In genomic region chr2:205323929-205324328, GRCh38 we compare ENCODE assay signal across 10 cellular contexts.
DNase-seq lines count a peak whose midpoint lies in the region; ATAC-seq, FAIRE-seq and TF ChIP-seq lines count a peak whose summit lies in the region.
"Had no signal": no experiment of that assay in that cellular context is flagged by ENCODE, and none has a peak within 500 bp of the region (broad histone marks: within the 10 kb centered on the region; RNA-seq: fewer than 3 reads in every experiment).

No MANE protein-coding gene starts in this region.

- no peaks in the 10 kb centered on the region for H3K9me3 Mint-ChIP-seq in endothelial cell (ENCODE audit: unreplicated experiment)

- peak; percentile 40 for DNase-seq in DMS53 (lab: John Stamatoyannopoulos, UW)
- no peak for DNase-seq in DMS53 treated with DMSO at 0.1 percent for 48 hours (lab: John Stamatoyannopoulos, UW; ENCODE audit: unreplicated experiment)
- DNase-seq in LNCaP clone FGC (ENCODE audit: low read depth) = no peak
- no peak for DNase-seq in endothelial cell (ENCODE audit: low spot score)
- DNase-seq in small intestine = peak; percentile 3
- DNase-seq in 8988T = no peak
- DNase-seq: anterior cingulate cortex had no signal

- peak; percentile 62 for TF ChIP-seq CTCF in LNCaP clone FGC (IDR thresholded peaks at IDR 0.05; ENCODE audit: control insufficient read depth, extremely low read depth, insufficient read depth)
- TF ChIP-seq CTCF in endothelial cell (IDR thresholded peaks at IDR 0.05; ENCODE audit: unreplicated experiment) = peak; percentile 47

- H3K9me3 ChIP-seq in small intestine (ENCODE audit: control insufficient read depth, low read depth) = no peaks in the 10 kb centered on the region

- H3K4me1 ChIP-seq in small intestine (ENCODE audit: control insufficient read depth in 2 of 2, insufficient read depth in 1 of 2, low read depth in 1 of 2, low read length in 1 of 2) = no peaks in the 10 kb centered on the region

- no peak overlapping the region for H3K4me3 ChIP-seq in LNCaP clone FGC (ENCODE audit: low read depth, low read length)
- no peak overlapping the region for H3K4me3 ChIP-seq in small intestine (ENCODE audit: low read depth in 1 of 2, low read length in 2 of 2)

- H3K36me3 Mint-ChIP-seq in endothelial cell (ENCODE audit: low read depth, unreplicated experiment) = no peaks in the 10 kb centered on the region

- no peak overlapping the region for H3K4me3 Mint-ChIP-seq in endothelial cell (ENCODE audit: unreplicated experiment)

- no peaks in the 10 kb centered on the region for H3K27me3 ChIP-seq in small intestine (ENCODE audit: control insufficient read depth in 2 of 2, insufficient read depth in 2 of 2, low read length in 2 of 2)

- no peak overlapping the region for H3K27ac Mint-ChIP-seq in endothelial cell (ENCODE audit: unreplicated experiment)

- H3K27me3 Mint-ChIP-seq in endothelial cell (ENCODE audit: unreplicated experiment) = no peaks in the 10 kb centered on the region

- no peaks in the 10 kb centered on the region for H3K36me3 ChIP-seq in small intestine (ENCODE audit: control insufficient read depth in 2 of 2, insufficient read depth in 2 of 2, low read length in 2 of 2)

- WGBS in small intestine, 3 donors = 84 to 95% (median 90%) methylated on average over 2 of the region's 2 CpGs

- ATAC-seq in GM18873 (IDR thresholded peaks at IDR 0.05; ENCODE audit: low FRiP score, unreplicated experiment) (no peak), HG03439 (IDR thresholded peaks at IDR 0.05; ENCODE audit: unreplicated experiment) (no peak)

- FAIRE-seq in small intestine (lab: Jason Lieb, UNC) = peak; percentile 41
- FAIRE-seq: A204.1 had no signal

- no peak overlapping the region for H3K27ac ChIP-seq in small intestine (ENCODE audit: low read depth in 1 of 2, low read length in 1 of 2)

- H3K4me1 Mint-ChIP-seq in endothelial cell (ENCODE audit: unreplicated experiment) = no peaks in the 10 kb centered on the region

Comparison
In these comparisons a context has a peak if more than half of its experiments do, and no peak if none do; other contexts are left out.
1. DNase-seq: peak in DMS53 (single experiment) and small intestine (single experiment); none in DMS53 treated with DMSO at 0.1 percent for 48 hours (single experiment), LNCaP clone FGC (single experiment), endothelial cell (single experiment) and 8988T (single experiment).